Comparison of ENCODE assay signal across 14 cellular contexts in the genomic region with DNA sequence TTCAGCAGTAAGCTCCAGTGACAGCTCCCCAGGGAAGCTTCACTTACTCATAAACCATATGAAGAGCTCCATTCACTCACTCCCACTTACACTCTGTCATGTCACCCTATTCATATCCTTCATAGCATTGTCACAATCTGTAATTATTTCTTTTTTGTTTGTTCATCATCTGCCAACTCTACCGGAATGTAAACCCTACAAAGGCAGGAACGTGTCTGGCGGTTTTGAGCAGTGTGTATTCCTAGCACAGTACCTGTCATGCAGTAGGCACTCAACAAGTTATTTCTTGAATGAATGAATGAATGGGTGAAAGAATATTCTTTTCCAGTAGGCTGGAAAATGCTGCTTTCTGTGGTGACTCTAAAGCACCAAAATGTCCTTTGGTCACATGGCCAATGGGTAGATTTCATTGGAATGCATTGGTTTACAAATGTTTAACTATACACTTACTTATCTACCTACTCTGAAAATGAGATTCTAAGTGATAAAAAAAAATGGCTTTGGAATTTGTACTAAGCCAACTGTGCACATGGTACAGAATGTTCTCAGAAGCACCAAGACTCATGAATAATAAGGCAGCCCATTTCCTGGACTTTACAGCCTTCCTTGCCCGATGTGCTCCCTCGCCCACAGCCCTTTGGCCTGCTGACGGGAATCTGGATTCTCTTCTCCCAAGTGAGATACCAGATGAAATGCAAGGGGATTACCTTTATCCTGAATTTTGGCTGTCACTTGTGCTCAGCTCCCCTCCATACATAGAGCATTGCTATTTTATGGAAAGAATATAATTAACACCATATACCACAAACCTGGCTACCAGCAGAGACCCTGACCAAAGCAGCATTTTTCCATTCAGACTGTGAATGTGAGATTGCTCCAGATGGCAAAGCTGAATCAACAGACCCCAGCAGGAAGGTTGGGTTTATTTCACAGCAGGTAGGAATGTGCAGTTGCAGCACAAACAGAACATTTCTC.
DNase-seq lines count a peak whose midpoint lies in the region; ATAC-seq and TF ChIP-seq lines count a peak whose summit lies in the region.
"Had no signal": no experiment of that assay in that cellular context is flagged by ENCODE, and none has a peak within 500 bp of the region (broad histone marks: within the 10 kb centered on the region; RNA-seq: fewer than 3 reads in every experiment).

No MANE protein-coding gene starts in this region.

- peaks cover 7% of the 10 kb centered on the region for H3K36me3 Mint-ChIP-seq in Caco-2 (ENCODE audit: insufficient read depth, unreplicated experiment)
- H3K36me3 Mint-ChIP-seq in HFFc6 (ENCODE audit: low read depth) = no peaks in the 10 kb centered on the region; the same call in 1 of the 2 replicates
- H3K36me3 Mint-ChIP-seq: stimulated activated memory B cell treated with anti-CD40 and anti-IgM and Interleukin-4, amounts not matched to agents 10 μg/mL and 1 μg/mL and 100 μg/mL, for 72 hours; T-cell had no signal

- H3K9me3 ChIP-seq in Caco-2 = no peaks in the 10 kb centered on the region
- H3K9me3 ChIP-seq in ascending aorta = no peaks in the 10 kb centered on the region
- H3K9me3 ChIP-seq: BLaER1, spleen had no signal

- no peak overlapping the region for H3K27ac ChIP-seq in ascending aorta
- H3K27ac ChIP-seq: BLaER1, spleen had no signal

- H3K4me3 Mint-ChIP-seq in Caco-2 (ENCODE audit: unreplicated experiment) (peak overlapping the region; percentile 45), HFFc6 (no peak overlapping the region)
- H3K4me3 Mint-ChIP-seq: activated CD8-positive, alpha-beta T cell treated with anti-CD3 and anti-CD28 coated beads for 36 hours; stimulated activated memory B cell treated with anti-CD40 and anti-IgM and Interleukin-4, amounts not matched to agents 10 μg/mL and 1 μg/mL and 100 μg/mL, for 72 hours; T-cell had no signal

- H3K4me1 Mint-ChIP-seq in Caco-2 (ENCODE audit: low read depth, unreplicated experiment) (peaks cover 52% of the 10 kb centered on the region), HFFc6 (ENCODE audit: low read depth) (peaks cover 55% of the 10 kb centered on the region)
- H3K4me1 Mint-ChIP-seq: stimulated activated memory B cell treated with anti-CD40 and anti-IgM and Interleukin-4, amounts not matched to agents 10 μg/mL and 1 μg/mL and 100 μg/mL, for 72 hours had no signal

- H3K27me3 Mint-ChIP-seq in Caco-2 (ENCODE audit: insufficient read depth, unreplicated experiment) = no peaks in the 10 kb centered on the region
- peaks cover 1% of the 10 kb centered on the region for H3K27me3 Mint-ChIP-seq in HFFc6 (ENCODE audit: insufficient read depth)
- H3K27me3 Mint-ChIP-seq: activated CD8-positive, alpha-beta T cell treated with anti-CD3 and anti-CD28 coated beads for 36 hours; stimulated activated memory B cell treated with anti-CD40 and anti-IgM and Interleukin-4, amounts not matched to agents 10 μg/mL and 1 μg/mL and 100 μg/mL, for 72 hours had no signal

- intact Hi-C loops in Caco-2 (cut with micrococcal nuclease; ENCODE audit: unreplicated experiment) = no loop called here
- intact Hi-C loops in left colon (cut with DNase I, micrococcal nuclease) = no loop called here
- intact Hi-C loops in ascending aorta (cut with DNase I) = no loop called here

- no TSS peak for BruUV-seq in Caco-2 (replicated peaks; lab: Mats Ljungman, UMichigan)

- DNase-seq in Caco-2 (peak; percentile 21 to 59), NCI-H1694 treated with DMSO at 0.1 percent for 48 hours (lab: John Stamatoyannopoulos, UW) (peak; percentile 11), astrocyte of the hippocampus (ENCODE audit: low read depth, low spot score) (peak; percentile 81), left colon (peak; percentile 43 to 80), ascending aorta (ENCODE audit: low spot score in 2 of 2) (no peak), AG08395 (ENCODE audit: low spot score) (no peak), HFFc6 (no peak)
- DNase-seq: activated CD8-positive, alpha-beta T cell treated with anti-CD3 and anti-CD28 coated beads for 36 hours; anterior cingulate cortex; spleen; T-cell had no signal

- peak; percentile 88 for ATAC-seq in left colon
- no peak for ATAC-seq in GM18498 (IDR thresholded peaks at IDR 0.05; ENCODE audit: unreplicated experiment)
- ATAC-seq: activated CD8-positive, alpha-beta T cell treated with anti-CD3 and anti-CD28 coated beads for 36 hours; stimulated activated memory B cell treated with anti-CD40 and anti-IgM and Interleukin-4, amounts not matched to agents 10 μg/mL and 1 μg/mL and 100 μg/mL, for 72 hours; T-cell had no signal

- H3K27ac Mint-ChIP-seq in Caco-2 (ENCODE audit: unreplicated experiment) (peak overlapping the region; percentile 80), HFFc6 (no peak overlapping the region)
- H3K27ac Mint-ChIP-seq: activated CD8-positive, alpha-beta T cell treated with anti-CD3 and anti-CD28 coated beads for 36 hours; stimulated activated memory B cell treated with anti-CD40 and anti-IgM and Interleukin-4, amounts not matched to agents 10 μg/mL and 1 μg/mL and 100 μg/mL, for 72 hours; T-cell had no signal

- POLR2A ChIA-PET in Caco-2 (lab: Charles Lee) = no interaction called here

- peaks cover 62% of the 10 kb centered on the region for H3K4me1 ChIP-seq in Caco-2
- no peaks in the 10 kb centered on the region for H3K4me1 ChIP-seq in ascending aorta
- H3K4me1 ChIP-seq: BLaER1, spleen had no signal

- H3K9me3 Mint-ChIP-seq in Caco-2 (ENCODE audit: unreplicated experiment) (peaks cover 8% of the 10 kb centered on the region), HFFc6 (no peaks in the 10 kb centered on the region)
- H3K9me3 Mint-ChIP-seq: activated CD8-positive, alpha-beta T cell treated with anti-CD3 and anti-CD28 coated beads for 36 hours; stimulated activated memory B cell treated with anti-CD40 and anti-IgM and Interleukin-4, amounts not matched to agents 10 μg/mL and 1 μg/mL and 100 μg/mL, for 72 hours; T-cell had no signal

- H3K36me3 ChIP-seq in Caco-2 (ENCODE audit: control insufficient read depth, insufficient read depth, low read length) (no peaks in the 10 kb centered on the region), ascending aorta (no peaks in the 10 kb centered on the region)
- H3K36me3 ChIP-seq: BLaER1, spleen had no signal

- no peak overlapping the region for H3K4me3 ChIP-seq in Caco-2 (ENCODE audit: low read depth, low read length)
- H3K4me3 ChIP-seq in ascending aorta = no peak overlapping the region
- H3K4me3 ChIP-seq: BLaER1, spleen had no signal

- CTCF ChIA-PET in Caco-2 (lab: Charles Lee) = no interaction called here

- no peaks in the 10 kb centered on the region for H3K27me3 ChIP-seq in Caco-2 (replicated peaks; ENCODE audit: control insufficient read depth, insufficient read depth, low read length)
- H3K27me3 ChIP-seq in ascending aorta = no peaks in the 10 kb centered on the region
- H3K27me3 ChIP-seq: BLaER1, spleen had no signal

- TF ChIP-seq CTCF in Caco-2 (IDR thresholded peaks at IDR 0.05; ENCODE audit: insufficient read depth in 1 of 2, low read depth in 1 of 2, low read length in 1 of 2, severe bottlenecking in 1 of 2, unreplicated experiment in 1 of 2) = peak in 1 of 2 experiments; percentile 20
- TF ChIP-seq CTCF in ascending aorta (IDR thresholded peaks at IDR 0.05) = no peak
- TF ChIP-seq CTCF in HFFc6 (IDR thresholded peaks at IDR 0.05) = no peak

Comparison
In these comparisons a context has a peak if more than half of its experiments do, and no peak if none do; other contexts are left out.
1. DNase-seq: peak in Caco-2 (2 of 2), NCI-H1694 treated with DMSO at 0.1 percent for 48 hours (single experiment), astrocyte of the hippocampus (single experiment) and left colon (2 of 2); none in ascending aorta (0 of 2), AG08395 (single experiment) and HFFc6 (single experiment).